ENCODE assay signal across 7 cellular contexts in the genomic region with DNA sequence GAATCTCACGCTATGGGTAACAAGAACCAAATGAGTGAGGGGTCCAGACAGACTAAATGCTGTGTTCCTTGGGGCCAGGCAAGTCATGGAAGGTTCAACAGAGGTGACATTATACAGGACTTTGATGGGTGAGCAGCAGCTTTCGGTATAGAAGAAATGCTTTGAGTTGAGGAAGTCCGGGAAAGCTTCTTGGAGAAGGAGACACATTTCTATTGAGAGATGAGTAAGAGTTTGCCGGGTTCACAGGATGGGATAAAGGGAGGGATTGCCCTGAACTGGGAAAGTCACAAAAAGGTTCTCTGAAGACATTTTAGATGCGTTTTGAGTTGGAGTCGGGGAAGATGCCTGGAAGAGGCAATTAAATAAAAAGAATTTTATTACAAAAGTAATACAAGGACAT. TPM values are rescaled to one million over a fixed set of nuclear protein-coding genes. Genes with fewer than 3 reads are reported as not detected.
DNase-seq lines count a peak whose midpoint lies in the region; ATAC-seq and TF ChIP-seq lines count a peak whose summit lies in the region.

No MANE protein-coding gene starts in this region.

- H3K9ac ChIP-seq in HUES6 (ENCODE audit: low read length) = peak overlapping the region; percentile 25

- H3K27ac ChIP-seq in HUES6 (ENCODE audit: low read depth, low read length) = no peak overlapping the region
- peak overlapping the region in 2 of 5 donors; percentile 67 to 74 for H3K27ac ChIP-seq in stomach

- H3K27me3 ChIP-seq in HUES6 (ENCODE audit: control insufficient read depth, insufficient read depth, low read length) = peaks cover 35% of the 10 kb centered on the region
- peaks cover 0 to 6% (median 0%) of the 10 kb centered on the region in 3 donors for H3K27me3 ChIP-seq in stomach

- intact Hi-C loops in stomach (cut with DNase I; ENCODE audit: low total_unique reads) = no loop called here

- peak overlapping the region; percentile 61 for H3K27ac Mint-ChIP-seq in activated T-helper 17 cell treated with anti-CD3 and anti-CD28 coated beads, Interleukin-2, amount 50 U/mL, for 72 hours
- peak overlapping the region in 4 of 6 donors; percentile 22 to 62 (median 46) for H3K27ac Mint-ChIP-seq in immature natural killer cell

- TF ChIP-seq CTCF in stomach (IDR thresholded peaks at IDR 0.05) = no peak

- TF ChIP-seq POLR2A in stomach (IDR thresholded peaks at IDR 0.05) = no peak

- H3K4me1 ChIP-seq in HUES6 (ENCODE audit: control insufficient read depth, insufficient read depth, low read length) = no peaks in the 10 kb centered on the region
- H3K4me1 ChIP-seq in stomach = peaks cover 10 to 24% (median 23%) of the 10 kb centered on the region in 4 donors

- H3K36me3 ChIP-seq in HUES6 (ENCODE audit: control insufficient read depth, insufficient read depth, low read length) = no peaks in the 10 kb centered on the region
- H3K36me3 ChIP-seq in stomach = no peaks in the 10 kb centered on the region

- H3K4me3 ChIP-seq in HUES6 (ENCODE audit: low read depth, low read length) (peak overlapping the region; percentile 84), stomach (peak overlapping the region; percentile 64 to 87 (median 74))

- 48 to 63% (median 57%) methylated on average over 6 of the region's 6 CpGs for WGBS in stomach, 5 donors

- no peak for ATAC-seq in activated T-helper 17 cell treated with anti-CD3 and anti-CD28 coated beads, Interleukin-2, amount 50 U/mL, for 72 hours (replicated peaks)
- no peak for ATAC-seq in GM21786 (IDR thresholded peaks at IDR 0.05; ENCODE audit: unreplicated experiment)

- H3K27me3 Mint-ChIP-seq in activated T-helper 17 cell treated with anti-CD3 and anti-CD28 coated beads, Interleukin-2, amount 50 U/mL, for 72 hours = no peaks in the 10 kb centered on the region
- peaks cover 6 to 13% (median 7%) of the 10 kb centered on the region in 3 donors for H3K27me3 Mint-ChIP-seq in immature natural killer cell (ENCODE audit: low read depth in 3 of 3)

- H3K4me1 Mint-ChIP-seq in activated T-helper 17 cell treated with anti-CD3 and anti-CD28 coated beads, Interleukin-2, amount 50 U/mL, for 72 hours = peaks cover 13% of the 10 kb centered on the region
- H3K4me1 Mint-ChIP-seq in immature natural killer cell = peaks cover 21 to 23% of the 10 kb centered on the region in 2 donors

- H3K9me3 Mint-ChIP-seq in activated T-helper 17 cell treated with anti-CD3 and anti-CD28 coated beads, Interleukin-2, amount 50 U/mL, for 72 hours = no peaks in the 10 kb centered on the region
- H3K9me3 Mint-ChIP-seq in immature natural killer cell = no peaks in the 10 kb centered on the region

- TF ChIP-seq EP300 in stomach (IDR thresholded peaks at IDR 0.05) = no peak

- H3K9me3 ChIP-seq in HUES6 (ENCODE audit: control insufficient read depth, insufficient read depth, low read depth, low read length) (no peaks in the 10 kb centered on the region), stomach (no peaks in the 10 kb centered on the region)

- H3K4me3 Mint-ChIP-seq in activated T-helper 17 cell treated with anti-CD3 and anti-CD28 coated beads, Interleukin-2, amount 50 U/mL, for 72 hours = peak overlapping the region; percentile 71
- H3K4me3 Mint-ChIP-seq in immature natural killer cell = peak overlapping the region; percentile 72 to 86 (median 82)

- no peaks in the 10 kb centered on the region for H3K36me3 Mint-ChIP-seq in activated T-helper 17 cell treated with anti-CD3 and anti-CD28 coated beads, Interleukin-2, amount 50 U/mL, for 72 hours (ENCODE audit: low read depth)
- no peaks in the 10 kb centered on the region for H3K36me3 Mint-ChIP-seq in immature natural killer cell

- DNase-seq in immature natural killer cell (no peak), stomach (no peak), DMS53 treated with DMSO at 0.1 percent for 48 hours (lab: John Stamatoyannopoulos, UW; ENCODE audit: unreplicated experiment) (no peak), T1000 (lab: John Stamatoyannopoulos, UW) (no peak)

RNA-seq across cellular contexts. Expression of gene AZIN2, which starts 0.6 kb away (rescaled TPM):
- total RNA-seq in activated T-helper 17 cell treated with anti-CD3 and anti-CD28 coated beads, Interleukin-2, amount 50 U/mL, for 72 hours = 1 to 10 TPM; 3.4 to 3.7 TPM
- polyA plus RNA-seq in immature natural killer cell (1 to 10 TPM; 1.6 to 2.9 (median 1.8) TPM), stomach (1 to 10 TPM in 2 of 3 donors, under 1 TPM in 1; 0.61 to 2.0 (median 1.1) TPM)
- 10 to 100 TPM in 2 of 5 donors, 1 to 10 TPM in 2, not detected in 1; 2.0 to 39.7 (median 6.8) TPM for total RNA-seq in stomach

RNA-seq across cellular contexts. Expression of gene AK2, which starts 43.7 kb away (rescaled TPM):
- total RNA-seq in activated T-helper 17 cell treated with anti-CD3 and anti-CD28 coated beads, Interleukin-2, amount 50 U/mL, for 72 hours = 100 to 1,000 TPM; 304 to 372 TPM
- polyA plus RNA-seq in immature natural killer cell (100 to 1,000 TPM; 138 to 174 (median 143) TPM), stomach (100 to 1,000 TPM in 2 of 3 donors, 10 to 100 TPM in 1; 98.8 to 129 (median 107) TPM)
- 100 to 1,000 TPM in 4 of 5 donors, 10 to 100 TPM in 1; 71.0 to 263 (median 124) TPM for total RNA-seq in stomach
